8 cellular contexts compared by ENCODE assay signal in genomic region chr14:73762375-73762822, GRCh38. TPM values are rescaled to one million over a fixed set of nuclear protein-coding genes. Genes with fewer than 3 reads are reported as not detected.
A peak's percentile ranks its signal among the peaks of the same experiment; 100 is the strongest.
DNase-seq lines count a peak whose midpoint lies in the region; ATAC-seq, FAIRE-seq and TF ChIP-seq lines count a peak whose summit lies in the region.

No MANE protein-coding gene starts in this region.

- peak overlapping the region; percentile 94 for H3K27ac Mint-ChIP-seq in activated T-helper 2 cell treated with anti-CD3 and anti-CD28 coated beads, Interferon-gamma antibody, Interleukin-2, Interleukin-4, amounts not matched to agents 10 μg/mL and 5 μg/mL and 100 μg/mL, durations not matched to agents 14 hours and 24 hours and 36 hours

- no peaks in the 10 kb centered on the region for H3K27me3 ChIP-seq in pancreas

- H3K9me3 ChIP-seq in pancreas, result no peaks in the 10 kb centered on the region

- peak overlapping the region; percentile 26 for H3K4me3 Mint-ChIP-seq in activated T-helper 2 cell treated with anti-CD3 and anti-CD28 coated beads, Interferon-gamma antibody, Interleukin-2, Interleukin-4, amounts not matched to agents 10 μg/mL and 5 μg/mL and 100 μg/mL, durations not matched to agents 14 hours and 24 hours and 36 hours (ENCODE audit: low read depth)

- no peaks in the 10 kb centered on the region for H3K27me3 Mint-ChIP-seq in activated T-helper 2 cell treated with anti-CD3 and anti-CD28 coated beads, Interferon-gamma antibody, Interleukin-2, Interleukin-4, amounts not matched to agents 10 μg/mL and 5 μg/mL and 100 μg/mL, durations not matched to agents 14 hours and 24 hours and 36 hours (ENCODE audit: low read depth)

- WGBS in pancreas, 2 donors, result 37 to 38% methylated on average over 8 of the region's 8 CpGs

- no peak for FAIRE-seq in pancreas (lab: Jason Lieb, UNC)

- H3K4me3 ChIP-seq in GM12865 (ENCODE audit: low read depth, low read length) (peak overlapping the region; percentile 78), pancreas (no peak overlapping the region)

- H3K36me3 Mint-ChIP-seq in activated T-helper 2 cell treated with anti-CD3 and anti-CD28 coated beads, Interferon-gamma antibody, Interleukin-2, Interleukin-4, amounts not matched to agents 10 μg/mL and 5 μg/mL and 100 μg/mL, durations not matched to agents 14 hours and 24 hours and 36 hours (ENCODE audit: low read depth), result peaks cover 12% of the 10 kb centered on the region

- peak; percentile 17 for ATAC-seq in GM21825 (IDR thresholded peaks at IDR 0.05; ENCODE audit: unreplicated experiment)
- ATAC-seq in pancreas, result peak in 1 of 4 donors; percentile 3
- no peak for ATAC-seq in GM19328 (IDR thresholded peaks at IDR 0.05; ENCODE audit: unreplicated experiment)

- peaks cover 63% of the 10 kb centered on the region for H3K4me1 Mint-ChIP-seq in activated T-helper 2 cell treated with anti-CD3 and anti-CD28 coated beads, Interferon-gamma antibody, Interleukin-2, Interleukin-4, amounts not matched to agents 10 μg/mL and 5 μg/mL and 100 μg/mL, durations not matched to agents 14 hours and 24 hours and 36 hours (ENCODE audit: low read depth)

- TF ChIP-seq CTCF in GM12865 (IDR thresholded peaks at IDR 0.05; ENCODE audit: insufficient read depth, low read depth, low read length, missing control alignments), result no peak
- TF ChIP-seq CTCF in pancreas (IDR thresholded peaks at IDR 0.05), result no peak

- H3K4me1 ChIP-seq in pancreas, result peaks cover 52 to 66% (median 65%) of the 10 kb centered on the region in 3 donors

- no peaks in the 10 kb centered on the region for H3K36me3 ChIP-seq in pancreas

- DNase-seq in GM12865 (ENCODE audit: low read depth) (peak; percentile 93), pancreas (peak in 1 of 6 donors; percentile 6), activated gamma-delta T cell treated with Interleukin-2 at 50 U/mL for 16 hours (no peak), occipital lobe (lab: John Stamatoyannopoulos, UW) (no peak), NCI-H146 treated with DMSO at 0.1 percent for 48 hours (lab: John Stamatoyannopoulos, UW; ENCODE audit: unreplicated experiment) (no peak)
- no peak for DNase-seq in activated T-helper 2 cell treated with anti-CD3 and anti-CD28 coated beads, Interferon-gamma antibody, Interleukin-2, Interleukin-4, amounts not matched to agents 10 μg/mL and 5 μg/mL and 100 μg/mL, durations not matched to agents 14 hours and 24 hours and 36 hours (ENCODE audit: low spot score)

- H3K9me3 Mint-ChIP-seq in activated T-helper 2 cell treated with anti-CD3 and anti-CD28 coated beads, Interferon-gamma antibody, Interleukin-2, Interleukin-4, amounts not matched to agents 10 μg/mL and 5 μg/mL and 100 μg/mL, durations not matched to agents 14 hours and 24 hours and 36 hours, result no peaks in the 10 kb centered on the region

- H3K27ac ChIP-seq in pancreas, result peak overlapping the region; percentile 44 to 98 (median 76)

- intact Hi-C loops in activated T-helper 2 cell treated with anti-CD3 and anti-CD28 coated beads, Interferon-gamma antibody, Interleukin-2, Interleukin-4, amounts not matched to agents 10 μg/mL and 5 μg/mL and 100 μg/mL, durations not matched to agents 14 hours and 24 hours and 36 hours (cut with micrococcal nuclease), result loop anchor here (2.0 kb wide), 2 partner anchors 20 to 62 kb away; no protein-coding TSS in a partner anchor
- intact Hi-C loops in pancreas (cut with DNase I), result no loop called here

RNA-seq across cellular contexts. Expression of gene PNMA1, which starts 48.2 kb away (rescaled TPM):
- 30.1 and 32.1 TPM in 2 replicates for total RNA-seq in activated T-helper 2 cell treated with anti-CD3 and anti-CD28 coated beads, Interferon-gamma antibody, Interleukin-2, Interleukin-4, amounts not matched to agents 10 μg/mL and 5 μg/mL and 100 μg/mL, durations not matched to agents 14 hours and 24 hours and 36 hours
- total RNA-seq in pancreas (10 to 100 TPM in 2 of 6 donors, 1 to 10 TPM in 4; 2.8 to 11.7 (median 6.5) TPM), occipital lobe (76.1 TPM)
- 10 to 100 TPM in 1 of 2 donors, 1 to 10 TPM in 1; 6.2 to 25.4 TPM for polyA plus RNA-seq in pancreas
